Comparison of ENCODE assay signal across 1 cellular context in the genomic region with DNA sequence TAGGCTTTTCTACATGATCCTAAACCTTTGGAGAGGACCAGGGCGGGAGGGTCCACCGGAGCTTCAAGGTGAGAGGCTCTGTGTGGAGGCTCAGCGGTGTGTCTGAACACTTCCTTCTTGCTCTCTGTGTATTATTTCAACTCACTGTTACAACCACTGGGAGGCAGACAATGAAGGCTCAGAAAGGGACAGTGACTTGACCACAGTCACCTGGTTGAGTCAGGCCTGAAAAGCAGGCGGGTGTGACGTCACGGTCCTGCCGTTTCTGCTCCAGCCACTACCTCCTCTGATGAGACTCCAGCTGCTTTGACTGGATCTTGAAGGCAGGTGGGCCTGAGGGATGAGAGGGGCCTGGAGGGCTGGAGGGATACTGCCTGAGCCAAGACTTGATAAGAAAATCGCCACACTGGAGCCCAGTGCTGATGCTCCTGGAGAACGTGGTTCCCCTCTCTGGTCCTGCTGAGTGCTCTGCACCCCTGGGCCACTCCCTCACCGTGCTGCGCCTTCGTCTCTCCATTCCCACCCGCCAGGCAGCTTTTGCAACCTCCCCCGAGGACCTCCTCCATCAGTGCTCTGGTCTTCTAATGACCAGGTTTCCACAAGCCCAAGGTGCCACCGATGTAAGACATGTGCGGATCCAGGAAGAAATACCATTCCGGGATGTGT.
TF ChIP-seq lines count a peak whose summit lies in the region.

No MANE protein-coding gene starts in this region.

TF ChIP-seq in HepG2, 621 proteins besides CTCF, POLR2A, EP300 and RAD21 (continued from another document):
- TF ChIP-seq MEF2D (CRISPR knock-in tag; IDR thresholded peaks at IDR 0.05), result no peak
TF ChIP-seq in HepG2: peak in this region for 3.
